In the genomic region with DNA sequence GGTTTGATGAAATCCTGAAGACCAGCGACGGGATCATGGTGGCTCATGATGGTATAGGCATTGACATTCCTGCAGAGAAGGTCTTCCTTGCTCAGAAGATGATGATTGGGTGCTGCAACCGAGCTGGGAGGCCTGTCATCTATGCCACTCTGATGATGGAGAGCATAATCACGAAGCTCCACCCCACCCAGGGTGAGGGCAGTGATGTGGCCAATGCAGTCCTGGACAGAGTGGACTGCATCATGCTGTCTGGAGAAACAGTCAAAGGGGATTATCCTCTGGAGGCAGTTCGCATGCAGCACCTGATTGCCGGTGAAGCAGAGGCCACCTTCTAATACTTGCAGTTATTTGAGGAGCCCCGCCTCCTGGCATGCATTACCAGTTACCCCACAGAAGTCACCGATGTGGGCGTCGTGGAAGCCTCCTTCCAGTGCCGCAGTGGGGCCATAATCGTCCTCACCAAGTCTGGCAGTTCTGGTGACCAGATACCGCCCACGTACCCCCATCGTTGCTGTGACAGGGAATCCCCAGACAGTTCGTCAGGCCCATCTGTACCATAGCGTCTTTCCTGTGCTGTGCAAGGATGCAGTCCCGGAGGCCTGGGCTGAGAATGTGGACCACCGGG, we compare ENCODE assay signal across 31 cellular contexts.
DNase-seq lines count a peak whose midpoint lies in the region; ATAC-seq and TF ChIP-seq lines count a peak whose summit lies in the region.
"Had no signal": no experiment of that assay in that cellular context is flagged by ENCODE, and none has a peak within 500 bp of the region (broad histone marks: within the 10 kb centered on the region; RNA-seq: fewer than 3 reads in every experiment).

No MANE protein-coding gene starts in this region.

- no peak overlapping the region for H3K27ac Mint-ChIP-seq in chondrocyte (ENCODE audit: unreplicated experiment)
- H3K27ac Mint-ChIP-seq in activated CD4-positive, alpha-beta T cell treated with anti-CD3 and anti-CD28 coated beads for 36 hours, result no peak overlapping the region
- H3K27ac Mint-ChIP-seq in activated naive CD4-positive, alpha-beta T cell treated with anti-CD3 and anti-CD28 coated beads, Interleukin-2, amount 50 U/mL, for 72 hours, result no peak overlapping the region
- H3K27ac Mint-ChIP-seq: B cell; CD14-positive monocyte; CD4-positive, alpha-beta memory T cell; CD4-positive, alpha-beta T cell; CD4-positive, CD25-positive, alpha-beta regulatory T cell; CD8-positive, alpha-beta T cell had no signal

- intact Hi-C loops in activated CD4-positive, alpha-beta T cell treated with anti-CD3 and anti-CD28 coated beads for 36 hours (cut with DNase I, micrococcal nuclease), result no loop called here

- POLR2A ChIA-PET in activated CD4-positive, alpha-beta T cell treated with anti-CD3 and anti-CD28 coated beads for 36 hours (lab: Charles Lee), result no interaction called here

- H3K4me2 ChIP-seq in hepatocyte, result no peak overlapping the region
- H3K4me2 ChIP-seq: A549; BLaER1; BLaER1 treated with 17β-estradiol and CSF1 and Interleukin-3, amounts not matched to agents 10 nM and 100 nM had no signal

- H3K9me3 ChIP-seq in hepatocyte (ENCODE audit: low read depth), result no peaks in the 10 kb centered on the region
- H3K9me3 ChIP-seq: A549, BE2C, BLaER1, Caco-2 had no signal

- no peaks in the 10 kb centered on the region for H3K36me3 ChIP-seq in hepatocyte (replicated peaks; ENCODE audit: insufficient read depth, low read depth)
- H3K36me3 ChIP-seq: BE2C; BLaER1; BLaER1 treated with 17β-estradiol and CSF1 and Interleukin-3, amounts not matched to agents 10 nM and 100 nM had no signal

- no peaks in the 10 kb centered on the region for H3K27me3 Mint-ChIP-seq in chondrocyte (ENCODE audit: low read depth)
- H3K27me3 Mint-ChIP-seq in activated CD4-positive, alpha-beta T cell treated with anti-CD3 and anti-CD28 coated beads for 36 hours, result no peaks in the 10 kb centered on the region
- H3K27me3 Mint-ChIP-seq: B cell; CD4-positive, alpha-beta memory T cell; CD4-positive, alpha-beta T cell; CD4-positive, CD25-positive, alpha-beta regulatory T cell had no signal

- DNase-seq in chondrocyte (ENCODE audit: low spot score) (peak; percentile 66), hepatocyte (ENCODE audit: low spot score) (peak; percentile 3)
- DNase-seq in activated CD4-positive, alpha-beta T cell treated with anti-CD3 and anti-CD28 coated beads for 36 hours, result no peak
- DNase-seq in activated naive CD4-positive, alpha-beta T cell treated with anti-CD3 and anti-CD28 coated beads, Interleukin-2, amount 50 U/mL, for 72 hours (ENCODE audit: low spot score in 2 of 2), result no peak
- DNase-seq: 8988T; ACHN; AML-193; BE2C; C1 segment of cervical spinal cord; Caco-2; Calu3; CD4-positive, alpha-beta memory T cell; CD4-positive, alpha-beta T cell; CD4-positive, CD25-positive, alpha-beta regulatory T cell; CD8-positive, alpha-beta memory T cell; CD8-positive, alpha-beta T cell; COR-L47; DMS 273 treated with DMSO at 0.1 percent for 48 hours; DMS153; DMS53; DMS79; DMS79 treated with DMSO at 0.1 percent for 48 hours; DND-41; EL had no signal

- peaks cover 33% of the 10 kb centered on the region for H3K9me3 Mint-ChIP-seq in chondrocyte (ENCODE audit: low read depth)
- H3K9me3 Mint-ChIP-seq in activated CD4-positive, alpha-beta T cell treated with anti-CD3 and anti-CD28 coated beads for 36 hours (ENCODE audit: low read depth), result no peaks in the 10 kb centered on the region
- H3K9me3 Mint-ChIP-seq in activated naive CD4-positive, alpha-beta T cell treated with anti-CD3 and anti-CD28 coated beads, Interleukin-2, amount 50 U/mL, for 72 hours, result no peaks in the 10 kb centered on the region
- H3K9me3 Mint-ChIP-seq: CD4-positive, alpha-beta T cell; CD8-positive, alpha-beta memory T cell; CD8-positive, alpha-beta T cell had no signal

- H2AFZ ChIP-seq in hepatocyte, result no peak overlapping the region

- no peaks in the 10 kb centered on the region for H3K4me1 Mint-ChIP-seq in chondrocyte (ENCODE audit: low read depth)
- no peaks in the 10 kb centered on the region for H3K4me1 Mint-ChIP-seq in activated CD4-positive, alpha-beta T cell treated with anti-CD3 and anti-CD28 coated beads for 36 hours
- H3K4me1 Mint-ChIP-seq: B cell; CD14-positive monocyte; CD4-positive, alpha-beta memory T cell; CD4-positive, CD25-positive, alpha-beta regulatory T cell; CD8-positive, alpha-beta memory T cell had no signal

- H3K4me3 Mint-ChIP-seq in chondrocyte (ENCODE audit: unreplicated experiment), result no peak overlapping the region
- H3K4me3 Mint-ChIP-seq in activated CD4-positive, alpha-beta T cell treated with anti-CD3 and anti-CD28 coated beads for 36 hours, result no peak overlapping the region
- H3K4me3 Mint-ChIP-seq: B cell; CD14-positive monocyte; CD4-positive, alpha-beta memory T cell; CD4-positive, alpha-beta T cell; CD4-positive, CD25-positive, alpha-beta regulatory T cell; CD8-positive, alpha-beta memory T cell; CD8-positive, alpha-beta T cell had no signal

- H3K79me2 ChIP-seq in hepatocyte, result no peaks in the 10 kb centered on the region

- H3K9me2 ChIP-seq in hepatocyte (replicated peaks; ENCODE audit: insufficient read depth), result no peaks in the 10 kb centered on the region

- H3K27me3 ChIP-seq in hepatocyte, result no peaks in the 10 kb centered on the region
- H3K27me3 ChIP-seq: BE2C had no signal

- ATAC-seq in activated CD4-positive, alpha-beta T cell treated with anti-CD3 and anti-CD28 coated beads for 36 hours, result no peak
- no peak for ATAC-seq in activated naive CD4-positive, alpha-beta T cell treated with anti-CD3 and anti-CD28 coated beads, Interleukin-2, amount 50 U/mL, for 72 hours
- ATAC-seq: A549; CD8-positive, alpha-beta T cell had no signal

- H3K27ac ChIP-seq in hepatocyte, result no peak overlapping the region
- H3K27ac ChIP-seq: 22Rv1; A549; BLaER1; BLaER1 treated with 17β-estradiol and CSF1 and Interleukin-3, amounts not matched to agents 10 nM and 100 nM; C4-2B had no signal

- no peaks in the 10 kb centered on the region for H4K20me1 ChIP-seq in hepatocyte (ENCODE audit: insufficient read depth, poor library complexity, severe bottlenecking)
- H4K20me1 ChIP-seq: BLaER1; BLaER1 treated with 17β-estradiol and CSF1 and Interleukin-3, amounts not matched to agents 10 nM and 100 nM had no signal

- CTCF ChIA-PET in activated CD4-positive, alpha-beta T cell treated with anti-CD3 and anti-CD28 coated beads for 36 hours (lab: Charles Lee), result no interaction called here

- WGBS in hepatocyte (ENCODE audit: low lambda C conversion rate, missing lambda C conversion rate), result 77% methylated on average over 19 of the region's 19 CpGs

- H3K4me3 ChIP-seq in hepatocyte, result no peak overlapping the region
- H3K4me3 ChIP-seq: A549; BLaER1; BLaER1 treated with 17β-estradiol and CSF1 and Interleukin-3, amounts not matched to agents 10 nM and 100 nM had no signal

- no peaks in the 10 kb centered on the region for H3K4me1 ChIP-seq in hepatocyte (ENCODE audit: insufficient read depth)
- H3K4me1 ChIP-seq: A549; BE2C; BLaER1; BLaER1 treated with 17β-estradiol and CSF1 and Interleukin-3, amounts not matched to agents 10 nM and 100 nM; Caco-2 had no signal

- TF ChIP-seq CTCF in chondrocyte (IDR thresholded peaks at IDR 0.05) (no peak), hepatocyte (IDR thresholded peaks at IDR 0.05; ENCODE audit: poor library complexity) (no peak)

- no peaks in the 10 kb centered on the region for H3K36me3 Mint-ChIP-seq in chondrocyte (ENCODE audit: low read depth)
- H3K36me3 Mint-ChIP-seq in activated CD4-positive, alpha-beta T cell treated with anti-CD3 and anti-CD28 coated beads for 36 hours (ENCODE audit: low read depth), result no peaks in the 10 kb centered on the region
- no peaks in the 10 kb centered on the region for H3K36me3 Mint-ChIP-seq in activated naive CD4-positive, alpha-beta T cell treated with anti-CD3 and anti-CD28 coated beads, Interleukin-2, amount 50 U/mL, for 72 hours
- H3K36me3 Mint-ChIP-seq: CD14-positive monocyte; CD4-positive, alpha-beta memory T cell; CD4-positive, CD25-positive, alpha-beta regulatory T cell; CD8-positive, alpha-beta memory T cell; CD8-positive, alpha-beta T cell had no signal

Comparison
In these comparisons a context has a peak if more than half of its experiments do, and no peak if none do; other contexts are left out.
1. DNase-seq: peak in chondrocyte (single experiment) and hepatocyte (single experiment); none in activated CD4-positive, alpha-beta T cell treated with anti-CD3 and anti-CD28 coated beads for 36 hours (single experiment) and activated naive CD4-positive, alpha-beta T cell treated with anti-CD3 and anti-CD28 coated beads, Interleukin-2, amount 50 U/mL, for 72 hours (0 of 2).